Comparison of ENCODE assay signal across 27 cellular contexts in genomic region chr3:143221446-143221845, GRCh38.
"Had no signal": no experiment of that assay in that cellular context is flagged by ENCODE, and none has a peak within 500 bp of the region (broad histone marks: within the 10 kb centered on the region; RNA-seq: fewer than 3 reads in every experiment).

No MANE protein-coding gene starts in this region.

- DNase-seq: activated CD4-positive, alpha-beta T cell treated with anti-CD3 and anti-CD28 coated beads for 1 hour; activated CD4-positive, alpha-beta T cell treated with anti-CD3 and anti-CD28 coated beads, Interleukin-2, amount 10 ng/mL, durations not matched to agents 7 days and 5 days; activated effector memory CD4-positive, alpha-beta T cell treated with anti-CD3 and anti-CD28 coated beads, Interleukin-2, amount 50 U/mL, for 16 hours; activated naive CD4-positive, alpha-beta T cell treated with anti-CD3 and anti-CD28 coated beads, Interleukin-2, amount 50 U/mL, for 16 hours; amniotic stem cell; caudate nucleus; cortex of kidney; effector memory CD8-positive, alpha-beta T cell; erythroblast; head of caudate nucleus; hippocampal formation; kidney; midbrain; naive thymus-derived CD8-positive, alpha-beta T cell; occipital lobe; psoas muscle; stimulated activated CD4-positive, alpha-beta T cell treated with anti-CD3 and anti-CD28 coated beads, Interleukin-15, amount 100 ng/mL, for 24 hours; stimulated activated CD4-positive, alpha-beta T cell treated with anti-CD3 and anti-CD28 coated beads, Interleukin-2, amount 100 ng/mL, for 24 hours; stimulated activated naive CD8-positive, alpha-beta T cell treated with anti-CD3 and anti-CD28 coated beads, Interleukin-15, amount 100 ng/mL, for 72 hours; substantia nigra; T-helper 2 cell; thyroid gland; upper lobe of left lung had no signal

- H3K27ac ChIP-seq: neural progenitor cell, parathyroid adenoma, psoas muscle, thyroid gland, upper lobe of left lung, vagina had no signal

- ATAC-seq: effector memory CD8-positive, alpha-beta T cell; naive thymus-derived CD8-positive, alpha-beta T cell; psoas muscle; stimulated activated naive CD8-positive, alpha-beta T cell treated with anti-CD3 and anti-CD28 coated beads, Interleukin-15, amount 100 ng/mL, for 72 hours; WTC11 had no signal

- H3K79me2 ChIP-seq: parathyroid adenoma had no signal

- H3K27me3 ChIP-seq: neural progenitor cell, thyroid gland, upper lobe of left lung, vagina had no signal

- H3K4me1 ChIP-seq: parathyroid adenoma, psoas muscle, vagina had no signal

- H3K4me3 Mint-ChIP-seq: activated CD4-positive, alpha-beta T cell treated with anti-CD3 and anti-CD28 coated beads, Interleukin-2, amount 10 ng/mL, durations not matched to agents 7 days and 5 days; effector memory CD8-positive, alpha-beta T cell; naive thymus-derived CD8-positive, alpha-beta T cell; neural progenitor cell; stimulated activated naive CD8-positive, alpha-beta T cell treated with anti-CD3 and anti-CD28 coated beads, Interleukin-15, amount 100 ng/mL, for 72 hours; WTC11 had no signal

- FAIRE-seq: kidney had no signal

- H3K4me2 ChIP-seq: neural progenitor cell had no signal

- H3K36me3 Mint-ChIP-seq: naive thymus-derived CD8-positive, alpha-beta T cell; neural progenitor cell; WTC11 had no signal

- H3K9me3 Mint-ChIP-seq: activated CD4-positive, alpha-beta T cell treated with anti-CD3 and anti-CD28 coated beads, Interleukin-2, amount 10 ng/mL, durations not matched to agents 7 days and 5 days; effector memory CD8-positive, alpha-beta T cell; neural progenitor cell; stimulated activated naive CD8-positive, alpha-beta T cell treated with anti-CD3 and anti-CD28 coated beads, Interleukin-15, amount 100 ng/mL, for 72 hours; WTC11 had no signal

- H3K27me3 Mint-ChIP-seq: activated CD4-positive, alpha-beta T cell treated with anti-CD3 and anti-CD28 coated beads, Interleukin-2, amount 10 ng/mL, durations not matched to agents 7 days and 5 days; naive thymus-derived CD8-positive, alpha-beta T cell; stimulated activated naive CD8-positive, alpha-beta T cell treated with anti-CD3 and anti-CD28 coated beads, Interleukin-15, amount 100 ng/mL, for 72 hours had no signal

- H2AFZ ChIP-seq: neural progenitor cell, parathyroid adenoma had no signal

- H3K4me3 ChIP-seq: neural progenitor cell, psoas muscle, thyroid gland, upper lobe of left lung, vagina had no signal

- H3K9me3 ChIP-seq: psoas muscle, thyroid gland, upper lobe of left lung, vagina had no signal

- H3K36me3 ChIP-seq: neural progenitor cell, thyroid gland, upper lobe of left lung, vagina had no signal

- H3K9ac ChIP-seq: neural progenitor cell, parathyroid adenoma had no signal

- H3K27ac Mint-ChIP-seq: activated CD4-positive, alpha-beta T cell treated with anti-CD3 and anti-CD28 coated beads, Interleukin-2, amount 10 ng/mL, durations not matched to agents 7 days and 5 days; effector memory CD8-positive, alpha-beta T cell; naive thymus-derived CD8-positive, alpha-beta T cell; neural progenitor cell; stimulated activated naive CD8-positive, alpha-beta T cell treated with anti-CD3 and anti-CD28 coated beads, Interleukin-15, amount 100 ng/mL, for 72 hours; WTC11 had no signal
